In genomic region chr1:185526318-185527307, GRCh38 we compare ENCODE assay signal across 11 cellular contexts.
DNase-seq lines count a peak whose midpoint lies in the region; ATAC-seq and TF ChIP-seq lines count a peak whose summit lies in the region.
"Had no signal": no experiment of that assay in that cellular context is flagged by ENCODE, and none has a peak within 500 bp of the region (broad histone marks: within the 10 kb centered on the region; RNA-seq: fewer than 3 reads in every experiment).

No MANE protein-coding gene starts in this region.

- POLR2A ChIA-PET in activated CD4-positive, alpha-beta T cell treated with anti-CD3 and anti-CD28 coated beads, Interleukin-2, amount 10 ng/mL, durations not matched to agents 7 days and 5 days (lab: Charles Lee): no interaction called here

- H3K9me3 ChIP-seq in T-helper 17 cell (ENCODE audit: control insufficient read depth, low read length, poor library complexity, severe bottlenecking): no peaks in the 10 kb centered on the region

- H3K4me3 Mint-ChIP-seq in T-helper 17 cell (no peak overlapping the region), HFFc6 (no peak overlapping the region)
- no peak overlapping the region for H3K4me3 Mint-ChIP-seq in activated naive CD8-positive, alpha-beta T cell treated with anti-CD3 and anti-CD28 coated beads, Interleukin-2, amount 50 U/mL, for 24 hours
- no peak overlapping the region for H3K4me3 Mint-ChIP-seq in activated CD4-positive, alpha-beta T cell treated with anti-CD3 and anti-CD28 coated beads, Interleukin-2, amount 10 ng/mL, durations not matched to agents 7 days and 5 days

- no peak for TF ChIP-seq CTCF in HFFc6 (IDR thresholded peaks at IDR 0.05)

- DNase-seq in T-helper 17 cell (no peak), HFFc6 (no peak)
- no peak for DNase-seq in stimulated activated naive CD4-positive, alpha-beta T cell (lab: John Stamatoyannopoulos, UW)
- DNase-seq in activated naive CD8-positive, alpha-beta T cell treated with anti-CD3 and anti-CD28 coated beads, Interleukin-2, amount 50 U/mL, for 24 hours: no peak
- no peak for DNase-seq in activated CD4-positive, alpha-beta T cell treated with anti-CD3 and anti-CD28 coated beads, Interleukin-2, amount 10 ng/mL, durations not matched to agents 7 days and 5 days
- DNase-seq: activated CD8-positive, alpha-beta memory T cell treated with anti-CD3 and anti-CD28 coated beads for 24 hours; GM23248; NCI-H1417 had no signal

- ATAC-seq in GM18520 (IDR thresholded peaks at IDR 0.05; ENCODE audit: unreplicated experiment) (peak; percentile 100), GM21528 (IDR thresholded peaks at IDR 0.05; ENCODE audit: low FRiP score, unreplicated experiment) (peak; percentile 100), HG03135 (IDR thresholded peaks at IDR 0.05; ENCODE audit: unreplicated experiment) (peak; percentile 100), T-helper 17 cell (peak; percentile 48)
- no peak for ATAC-seq in activated naive CD8-positive, alpha-beta T cell treated with anti-CD3 and anti-CD28 coated beads, Interleukin-2, amount 50 U/mL, for 24 hours

- H3K27me3 Mint-ChIP-seq in T-helper 17 cell (no peaks in the 10 kb centered on the region), HFFc6 (ENCODE audit: insufficient read depth) (no peaks in the 10 kb centered on the region)
- no peaks in the 10 kb centered on the region for H3K27me3 Mint-ChIP-seq in activated naive CD8-positive, alpha-beta T cell treated with anti-CD3 and anti-CD28 coated beads, Interleukin-2, amount 50 U/mL, for 24 hours
- H3K27me3 Mint-ChIP-seq in activated CD4-positive, alpha-beta T cell treated with anti-CD3 and anti-CD28 coated beads, Interleukin-2, amount 10 ng/mL, durations not matched to agents 7 days and 5 days: no peaks in the 10 kb centered on the region

- H3K9me3 Mint-ChIP-seq in HFFc6: no peaks in the 10 kb centered on the region; the same call in 1 of the 2 replicates
- peaks cover 4% of the 10 kb centered on the region for H3K9me3 Mint-ChIP-seq in activated naive CD8-positive, alpha-beta T cell treated with anti-CD3 and anti-CD28 coated beads, Interleukin-2, amount 50 U/mL, for 24 hours
- peaks cover 9% of the 10 kb centered on the region for H3K9me3 Mint-ChIP-seq in activated CD4-positive, alpha-beta T cell treated with anti-CD3 and anti-CD28 coated beads, Interleukin-2, amount 10 ng/mL, durations not matched to agents 7 days and 5 days

- CTCF ChIA-PET in activated CD4-positive, alpha-beta T cell treated with anti-CD3 and anti-CD28 coated beads, Interleukin-2, amount 10 ng/mL, durations not matched to agents 7 days and 5 days (lab: Charles Lee): interaction anchor here (1.5 kb wide), 1 partner anchor 20 kb away, joined by 4 read pairs; no protein-coding TSS in a partner anchor

- no peaks in the 10 kb centered on the region for H3K36me3 Mint-ChIP-seq in T-helper 17 cell (ENCODE audit: low read depth)
- H3K36me3 Mint-ChIP-seq in HFFc6 (ENCODE audit: low read depth): peaks cover 5% of the 10 kb centered on the region; the same call in 1 of the 2 replicates
- H3K36me3 Mint-ChIP-seq in activated naive CD8-positive, alpha-beta T cell treated with anti-CD3 and anti-CD28 coated beads, Interleukin-2, amount 50 U/mL, for 24 hours (ENCODE audit: low read depth): no peaks in the 10 kb centered on the region
- H3K36me3 Mint-ChIP-seq in activated CD4-positive, alpha-beta T cell treated with anti-CD3 and anti-CD28 coated beads, Interleukin-2, amount 10 ng/mL, durations not matched to agents 7 days and 5 days (ENCODE audit: low read depth): peaks cover 4% of the 10 kb centered on the region

- H3K27ac Mint-ChIP-seq in T-helper 17 cell (no peak overlapping the region), HFFc6 (no peak overlapping the region)
- H3K27ac Mint-ChIP-seq in activated naive CD8-positive, alpha-beta T cell treated with anti-CD3 and anti-CD28 coated beads, Interleukin-2, amount 50 U/mL, for 24 hours: no peak overlapping the region
- no peak overlapping the region for H3K27ac Mint-ChIP-seq in activated CD4-positive, alpha-beta T cell treated with anti-CD3 and anti-CD28 coated beads, Interleukin-2, amount 10 ng/mL, durations not matched to agents 7 days and 5 days

- H3K4me1 Mint-ChIP-seq in T-helper 17 cell (no peaks in the 10 kb centered on the region), HFFc6 (ENCODE audit: low read depth) (no peaks in the 10 kb centered on the region)
- no peaks in the 10 kb centered on the region for H3K4me1 Mint-ChIP-seq in activated naive CD8-positive, alpha-beta T cell treated with anti-CD3 and anti-CD28 coated beads, Interleukin-2, amount 50 U/mL, for 24 hours
- H3K4me1 Mint-ChIP-seq in activated CD4-positive, alpha-beta T cell treated with anti-CD3 and anti-CD28 coated beads, Interleukin-2, amount 10 ng/mL, durations not matched to agents 7 days and 5 days: no peaks in the 10 kb centered on the region
